In genomic region chr21:16070207-16070651, GRCh38 we compare ENCODE assay signal across 13 cellular contexts.
A peak's percentile ranks its signal among the peaks of the same experiment; 100 is the strongest.
DNase-seq lines count a peak whose midpoint lies in the region; ATAC-seq and TF ChIP-seq lines count a peak whose summit lies in the region.
"Had no signal": no experiment of that assay in that cellular context is flagged by ENCODE, and none has a peak within 500 bp of the region (broad histone marks: within the 10 kb centered on the region; RNA-seq: fewer than 3 reads in every experiment).

No MANE protein-coding gene starts in this region.

- ATAC-seq in GM21619 (IDR thresholded peaks at IDR 0.05; ENCODE audit: unreplicated experiment) = no peak
- ATAC-seq: body of pancreas; naive thymus-derived CD8-positive, alpha-beta T cell; Right ventricle myocardium inferior had no signal

- H3K4me3 ChIP-seq in GM23248 = peak overlapping the region; percentile 72
- peak overlapping the region in 5 of 7 experiments; percentile 9 to 34 (median 19) for H3K4me3 ChIP-seq in skin epidermis
- H3K4me3 ChIP-seq in mesendoderm (ENCODE audit: low read length) = no peak overlapping the region
- H3K4me3 ChIP-seq: body of pancreas had no signal

- CTCF ChIA-PET in RWPE1 (lab: Yijun Ruan, JAX) = no interaction called here

- no peaks in the 10 kb centered on the region for H3K79me1 ChIP-seq in mesendoderm (ENCODE audit: low read length)

- POLR2A ChIA-PET in RWPE1 (lab: Yijun Ruan, JAX; ENCODE audit: low non-redundant PET) = no interaction called here

- H2AFZ ChIP-seq in GM23248 = peak overlapping the region; percentile 91

- peaks cover 2% of the 10 kb centered on the region for H3K9me3 ChIP-seq in GM23248 (ENCODE audit: low read depth)
- H3K9me3 ChIP-seq: body of pancreas had no signal

- no peak overlapping the region for H2BK120ac ChIP-seq in mesendoderm (ENCODE audit: low read depth, low read length)

- no peak overlapping the region for H2BK5ac ChIP-seq in mesendoderm (ENCODE audit: low read length)

- H3K9ac ChIP-seq in GM23248 (peak overlapping the region; percentile 57), mesendoderm (ENCODE audit: low read length) (no peak overlapping the region)

- no peak overlapping the region for H2BK15ac ChIP-seq in mesendoderm (replicated peaks; ENCODE audit: low read depth)

- no peaks in the 10 kb centered on the region for H4K20me1 ChIP-seq in GM23248 (ENCODE audit: insufficient read depth)

- 0 to 1% methylated on average over 7 of the region's 7 CpGs for WGBS in GM23248 (ENCODE audit: low coverage in 1 of 2, low lambda C conversion rate in 2 of 2, missing lambda C conversion rate in 2 of 2), 2 experiments
- no CpG with 5 or more reads among the region's 7 CpGs for WGBS in mesendoderm (ENCODE audit: extremely low coverage, insufficient coverage, low lambda C conversion rate)

- H3F3A ChIP-seq in GM23248 (ENCODE audit: insufficient read depth) = peaks cover 22% of the 10 kb centered on the region

- H3K4me1 ChIP-seq in GM23248 (ENCODE audit: insufficient read depth) (peaks cover 34% of the 10 kb centered on the region), mesendoderm (ENCODE audit: control insufficient read depth, low read depth, low read length) (no peaks in the 10 kb centered on the region)
- H3K4me1 ChIP-seq: body of pancreas had no signal

- no peak overlapping the region for H4K8ac ChIP-seq in mesendoderm (ENCODE audit: low read depth, low read length)

- no peak overlapping the region for H3K23ac ChIP-seq in mesendoderm (ENCODE audit: low read length)

- intact Hi-C loops in cardiac septum (cut with DNase I) = no loop called here

- H3K9me2 ChIP-seq in GM23248 (ENCODE audit: insufficient read depth) = no peaks in the 10 kb centered on the region

- no peak overlapping the region for H4K5ac ChIP-seq in mesendoderm (ENCODE audit: low read length)

- no peak overlapping the region for H3K4ac ChIP-seq in mesendoderm (ENCODE audit: low read depth, low read length)

- H3K27me3 ChIP-seq in GM23248 (replicated peaks; ENCODE audit: insufficient read depth) = no peaks in the 10 kb centered on the region
- H3K27me3 ChIP-seq in mesendoderm (ENCODE audit: insufficient read depth, low read length, poor library complexity) = no peaks in the 10 kb centered on the region
- H3K27me3 ChIP-seq: body of pancreas had no signal

- H3K18ac ChIP-seq in mesendoderm (ENCODE audit: low read length) = no peak overlapping the region

- H2AK5ac ChIP-seq in mesendoderm (ENCODE audit: low read length) = no peak overlapping the region

- in situ Hi-C loops in GM23248 (cut with MboI) = no loop called here

- H3K4me2 ChIP-seq in GM23248 (ENCODE audit: unreplicated experiment) (peak overlapping the region; percentile 87), mesendoderm (ENCODE audit: low read length) (no peak overlapping the region)

- 0 out of 2 replicates have a peak, but pooled peaks cover 2% of the 10 kb centered on the region for H3K36me3 ChIP-seq in GM23248 (ENCODE audit: low read depth)
- no peaks in the 10 kb centered on the region for H3K36me3 ChIP-seq in mesendoderm (ENCODE audit: control insufficient read depth, insufficient read depth, low read length)

- DNase-seq in GM23248 (peak; percentile 55), RWPE1 (ENCODE audit: low spot score) (no peak), fibroblast of the conjunctiva (ENCODE audit: low read depth) (peak; percentile 50), DMS79 (lab: John Stamatoyannopoulos, UW) (no peak), cardiac septum (ENCODE audit: low spot score) (no peak), mesendoderm (no peak)
- DNase-seq: activated CD4-positive, alpha-beta memory T cell treated with anti-CD3 and anti-CD28 coated beads, Interleukin-2, amount 10 ng/mL, durations not matched to agents 7 days and 5 days; body of pancreas; MM.1S; naive thymus-derived CD8-positive, alpha-beta T cell had no signal

- peak overlapping the region; percentile 17; the same call in 1 of the 2 replicates for H3K27ac ChIP-seq in GM23248
- no peak overlapping the region for H3K27ac ChIP-seq in RWPE1
- H3K27ac ChIP-seq in skin epidermis = peak overlapping the region in 3 of 21 experiments; percentile 59 to 74 (median 59)
- H3K27ac ChIP-seq in mesendoderm (ENCODE audit: low read depth, low read length) = no peak overlapping the region
- H3K27ac ChIP-seq: body of pancreas had no signal

- H3K79me2 ChIP-seq in GM23248 (ENCODE audit: insufficient read depth) (no peaks in the 10 kb centered on the region), mesendoderm (ENCODE audit: control insufficient read depth, insufficient read depth, low read length) (no peaks in the 10 kb centered on the region)

- 0 out of 2 replicates have a peak, but pooled peaks have one; percentile 8 for TF ChIP-seq CTCF in RWPE1 (conservative IDR thresholded peaks at IDR 0.05; ENCODE audit: low read depth)

- no peak overlapping the region for H3K56ac ChIP-seq in mesendoderm (ENCODE audit: low read length)

Comparison
In these comparisons a context has a peak if more than half of its experiments do, and no peak if none do; other contexts are left out.
1. DNase-seq: peak in GM23248 (single experiment) and fibroblast of the conjunctiva (single experiment); none in RWPE1 (single experiment), DMS79 (single experiment), cardiac septum (single experiment) and mesendoderm (single experiment).